ENCODE assay signal across 21 cellular contexts in the genomic region with DNA sequence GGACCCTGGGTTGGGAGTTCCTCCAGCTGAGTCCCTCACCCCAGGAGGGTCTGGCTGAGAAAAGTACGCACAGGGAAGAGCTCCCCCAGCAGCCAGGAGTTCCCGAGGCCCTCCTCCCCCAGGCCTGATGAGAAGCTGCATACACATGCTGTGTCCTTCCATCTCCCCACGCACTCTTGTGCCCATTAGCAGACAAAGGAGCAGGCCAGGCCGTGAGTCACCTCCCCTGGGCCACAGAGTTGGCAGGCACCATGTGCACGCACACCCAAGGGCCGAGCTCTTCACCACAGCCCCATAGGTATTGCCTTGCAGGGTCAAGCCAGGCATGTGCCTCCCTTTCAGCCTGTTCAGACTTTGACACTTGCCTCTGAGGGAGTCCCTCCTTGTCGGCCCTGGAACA. TPM values are rescaled to one million over a fixed set of nuclear protein-coding genes. Genes with fewer than 3 reads are reported as not detected.
DNase-seq lines count a peak whose midpoint lies in the region; ATAC-seq and TF ChIP-seq lines count a peak whose summit lies in the region.
"Had no signal": no experiment of that assay in that cellular context is flagged by ENCODE, and none has a peak within 500 bp of the region (broad histone marks: within the 10 kb centered on the region; RNA-seq: fewer than 3 reads in every experiment).

No MANE protein-coding gene starts in this region.

- H3K27me3 ChIP-seq in esophagus squamous epithelium = no peaks in the 10 kb centered on the region
- no peaks in the 10 kb centered on the region for H3K27me3 ChIP-seq in naive thymus-derived CD4-positive, alpha-beta T cell (ENCODE audit: control insufficient read depth in 2 of 2, insufficient read depth in 2 of 2, low read length in 2 of 2)
- no peaks in the 10 kb centered on the region for H3K27me3 ChIP-seq in smooth muscle cell (ENCODE audit: low read depth)
- H3K27me3 ChIP-seq: gastrocnemius medialis, right atrium auricular region, stomach had no signal

- H3K4me1 Mint-ChIP-seq in T-helper 17 cell = peaks cover 6% of the 10 kb centered on the region
- no peaks in the 10 kb centered on the region for H3K4me1 Mint-ChIP-seq in neural crest cell
- peaks cover 0 to 13% (median 4%) of the 10 kb centered on the region in 7 donors for H3K4me1 Mint-ChIP-seq in naive thymus-derived CD4-positive, alpha-beta T cell

- H3K9ac ChIP-seq in smooth muscle cell (ENCODE audit: low read depth) = no peak overlapping the region

- peak overlapping the region; percentile 79 to 87 (median 84) for H3K27ac ChIP-seq in esophagus squamous epithelium
- no peak overlapping the region for H3K27ac ChIP-seq in naive thymus-derived CD4-positive, alpha-beta T cell (ENCODE audit: low read depth, low read length)
- H3K27ac ChIP-seq in smooth muscle cell (ENCODE audit: low read depth) = no peak overlapping the region
- H3K27ac ChIP-seq: gastrocnemius medialis, right atrium auricular region, stomach had no signal

- 82% methylated on average over 3 of the region's 7 CpGs; no CpG with 5 or more reads in 1 of the 2 donors for WGBS in esophagus squamous epithelium, 2 donors
- 94% methylated on average over 7 of the region's 7 CpGs for WGBS in smooth muscle cell (ENCODE audit: low lambda C conversion rate)

- DNase-seq in Daoy (ENCODE audit: low read depth) (peak; percentile 85), T-helper 17 cell (no peak), esophagus squamous epithelium (lab: John Stamatoyannopoulos, UW) (no peak), neural crest cell (ENCODE audit: low read depth, low spot score) (no peak), NCI-H1417 treated with DMSO at 0.1 percent for 48 hours (lab: John Stamatoyannopoulos, UW) (no peak), smooth muscle cell (lab: John Stamatoyannopoulos, UW; ENCODE audit: unreplicated experiment) (no peak)
- no peak for DNase-seq in naive thymus-derived CD4-positive, alpha-beta T cell
- DNase-seq: effector CD4-positive, alpha-beta T cell; HCEC 1CT; left ventricle myocardium superior; NCI-H1092; NCI-H524 treated with DMSO at 0.1 percent for 48 hours; occipital lobe; SIG-M5; stimulated activated CD4-positive, alpha-beta T cell treated with anti-CD3 and anti-CD28 coated beads, Interleukin-1b, Interleukin-23, amount 100 ng/mL, for 48 hours; stomach; T-helper 2 cell had no signal

- no peak overlapping the region for H2AFZ ChIP-seq in smooth muscle cell (ENCODE audit: low read depth)

- peaks cover 25 to 97% (median 54%) of the 10 kb centered on the region in 3 donors for H3K36me3 ChIP-seq in esophagus squamous epithelium
- peaks cover 3 to 85% (median 22%) of the 10 kb centered on the region in 3 experiments for H3K36me3 ChIP-seq in naive thymus-derived CD4-positive, alpha-beta T cell (ENCODE audit: control insufficient read depth in 2 of 3, insufficient read depth in 3 of 3, low read length in 3 of 3)
- H3K36me3 ChIP-seq in smooth muscle cell (ENCODE audit: low read depth) = no peaks in the 10 kb centered on the region

- no peak overlapping the region for H3K4me2 ChIP-seq in smooth muscle cell

- H3K4me1 ChIP-seq in esophagus squamous epithelium (peaks cover 23 to 66% (median 30%) of the 10 kb centered on the region in 3 donors), smooth muscle cell (ENCODE audit: low read depth) (no peaks in the 10 kb centered on the region)
- no peaks in the 10 kb centered on the region for H3K4me1 ChIP-seq in naive thymus-derived CD4-positive, alpha-beta T cell (ENCODE audit: control insufficient read depth in 2 of 2, insufficient read depth in 2 of 2, low read length in 2 of 2)
- H3K4me1 ChIP-seq: gastrocnemius medialis, right atrium auricular region had no signal

- no peaks in the 10 kb centered on the region for H3K9me3 ChIP-seq in T-helper 17 cell (ENCODE audit: control insufficient read depth, low read length, poor library complexity, severe bottlenecking)
- no peaks in the 10 kb centered on the region for H3K9me3 ChIP-seq in esophagus squamous epithelium
- no peaks in the 10 kb centered on the region for H3K9me3 ChIP-seq in naive thymus-derived CD4-positive, alpha-beta T cell (ENCODE audit: control insufficient read depth in 2 of 3, low read length in 3 of 3)
- no peaks in the 10 kb centered on the region for H3K9me3 ChIP-seq in smooth muscle cell (replicated peaks; ENCODE audit: low read depth)
- H3K9me3 ChIP-seq: gastrocnemius medialis, right atrium auricular region, stomach had no signal

- H3K4me3 Mint-ChIP-seq in T-helper 17 cell = no peak overlapping the region
- no peak overlapping the region for H3K4me3 Mint-ChIP-seq in neural crest cell
- H3K4me3 Mint-ChIP-seq in naive thymus-derived CD4-positive, alpha-beta T cell = no peak overlapping the region
- H3K4me3 Mint-ChIP-seq: activated T-helper 1 cell treated with anti-CD3 and anti-CD28 coated beads, Interleukin-12 subunit alpha, Interleukin-12 subunit beta, Interleukin-2, Interleukin-4 antibody, amounts not matched to agents 30 ng/mL and 10 ng/mL and 1 ng/mL, durations not matched to agents 14 hours and 24 hours and 36 hours had no signal

- no peaks in the 10 kb centered on the region for H3K79me2 ChIP-seq in smooth muscle cell (ENCODE audit: low read depth)

- no peak for ATAC-seq in T-helper 17 cell
- ATAC-seq in naive thymus-derived CD4-positive, alpha-beta T cell = no peak
- no peak for ATAC-seq in activated CD4-positive, CD25-positive, alpha-beta regulatory T cell treated with anti-CD3 and anti-CD28 coated beads, Interleukin-2, amount 50 U/mL, for 24 hours
- ATAC-seq: left ventricle myocardium superior had no signal

- CTCF ChIA-PET in naive thymus-derived CD4-positive, alpha-beta T cell (lab: Charles Lee) = no interaction called here

- H3K36me3 Mint-ChIP-seq in T-helper 17 cell (ENCODE audit: low read depth) (peaks cover 2% of the 10 kb centered on the region), neural crest cell (ENCODE audit: low read depth) (peaks cover 4% of the 10 kb centered on the region)
- peaks cover 0 to 18% (median 4%) of the 10 kb centered on the region in 5 donors for H3K36me3 Mint-ChIP-seq in naive thymus-derived CD4-positive, alpha-beta T cell

- H3K27ac Mint-ChIP-seq in T-helper 17 cell (peak overlapping the region; percentile 56), neural crest cell (ENCODE audit: unreplicated experiment) (peak overlapping the region; percentile 57)
- peak overlapping the region in 1 of 9 donors; percentile 72 for H3K27ac Mint-ChIP-seq in naive thymus-derived CD4-positive, alpha-beta T cell
- H3K27ac Mint-ChIP-seq: activated T-helper 1 cell treated with anti-CD3 and anti-CD28 coated beads, Interleukin-12 subunit alpha, Interleukin-12 subunit beta, Interleukin-2, Interleukin-4 antibody, amounts not matched to agents 30 ng/mL and 10 ng/mL and 1 ng/mL, durations not matched to agents 14 hours and 24 hours and 36 hours had no signal

- no peaks in the 10 kb centered on the region for H3F3A ChIP-seq in smooth muscle cell (ENCODE audit: low read depth)

- TF ChIP-seq CTCF in esophagus squamous epithelium (IDR thresholded peaks at IDR 0.05) (no peak), neural crest cell (conservative IDR thresholded peaks at IDR 0.05) (no peak), smooth muscle cell (IDR thresholded peaks at IDR 0.05; ENCODE audit: borderline replicate concordance, insufficient read depth, poor library complexity, severe bottlenecking) (no peak)

- peaks cover 27% of the 10 kb centered on the region for H4K20me1 ChIP-seq in smooth muscle cell (ENCODE audit: low read depth)

- H3K9me3 Mint-ChIP-seq in neural crest cell = no peaks in the 10 kb centered on the region
- H3K9me3 Mint-ChIP-seq in naive thymus-derived CD4-positive, alpha-beta T cell = no peaks in the 10 kb centered on the region
- H3K9me3 Mint-ChIP-seq: activated T-helper 1 cell treated with anti-CD3 and anti-CD28 coated beads, Interleukin-12 subunit alpha, Interleukin-12 subunit beta, Interleukin-2, Interleukin-4 antibody, amounts not matched to agents 30 ng/mL and 10 ng/mL and 1 ng/mL, durations not matched to agents 14 hours and 24 hours and 36 hours had no signal

- intact Hi-C loops in esophagus squamous epithelium (cut with DNase I) = no loop called here
- intact Hi-C loops in naive thymus-derived CD4-positive, alpha-beta T cell (cut with micrococcal nuclease) = no loop called here

- no peaks in the 10 kb centered on the region for H3K27me3 Mint-ChIP-seq in T-helper 17 cell
- H3K27me3 Mint-ChIP-seq in neural crest cell (ENCODE audit: low read depth) = no peaks in the 10 kb centered on the region
- no peaks in the 10 kb centered on the region for H3K27me3 Mint-ChIP-seq in naive thymus-derived CD4-positive, alpha-beta T cell

- H3K4me3 ChIP-seq in esophagus squamous epithelium = no peak overlapping the region
- H3K4me3 ChIP-seq in naive thymus-derived CD4-positive, alpha-beta T cell (ENCODE audit: low read length) = no peak overlapping the region
- H3K4me3 ChIP-seq in smooth muscle cell = no peak overlapping the region
- H3K4me3 ChIP-seq: gastrocnemius medialis, right atrium auricular region, stomach had no signal

- POLR2A ChIA-PET in naive thymus-derived CD4-positive, alpha-beta T cell (lab: Charles Lee) = interaction anchor here (0.6 to 1.0 kb wide), 3 partner anchors 11 to 167 kb away, joined by 3 to 4 read pairs (median 3); no protein-coding TSS in a partner anchor

- no peak for TF ChIP-seq POLR2A in esophagus squamous epithelium (IDR thresholded peaks at IDR 0.05)

RNA-seq across cellular contexts. Expression of a gene that starts 17.5 kb away (rescaled TPM):
- total RNA-seq in Daoy (2014; rRNA removed; shearing (Covaris generic)) = 12.8 and 17.5 TPM in 2 replicates
- total RNA-seq in T-helper 17 cell = 100 to 1,000 TPM; 129 to 130 TPM
- 10 to 100 TPM; 35.4 to 53.2 (median 39.1) TPM for total RNA-seq in esophagus squamous epithelium
- 68.8 and 70.8 TPM in 2 replicates for total RNA-seq in neural crest cell
- 100 to 1,000 TPM in 4 of 5 experiments, 10 to 100 TPM in 1; 93.7 to 170 (median 136) TPM for total RNA-seq in naive thymus-derived CD4-positive, alpha-beta T cell
- 10 to 100 TPM; 16.5 to 29.3 TPM for polyA plus RNA-seq in naive thymus-derived CD4-positive, alpha-beta T cell
- 25.4 and 28.0 TPM in 2 replicates for total RNA-seq in smooth muscle cell
- 19.9 and 27.6 TPM in 2 replicates for polyA plus RNA-seq in smooth muscle cell

RNA-seq across cellular contexts. Expression of a gene that starts 17.8 kb away (rescaled TPM):
- 20.8 and 44.8 TPM in 2 replicates for total RNA-seq in Daoy (2014; rRNA removed; shearing (Covaris generic))
- total RNA-seq in T-helper 17 cell (10 to 100 TPM; 50.8 to 60.2 TPM), esophagus squamous epithelium (10 to 100 TPM; 31.0 to 47.4 (median 32.3) TPM), neural crest cell (89.9 and 101 TPM in 2 replicates), smooth muscle cell (19.9 and 28.9 TPM in 2 replicates)
- total RNA-seq in naive thymus-derived CD4-positive, alpha-beta T cell = 10 to 100 TPM; 59.7 to 96.6 (median 77.5) TPM
- 10 to 100 TPM; 36.0 to 40.8 TPM for polyA plus RNA-seq in naive thymus-derived CD4-positive, alpha-beta T cell
- polyA plus RNA-seq in smooth muscle cell = 47.4 and 54.1 TPM in 2 replicates

Comparison
In these comparisons a context has a peak if more than half of its experiments do, and no peak if none do; other contexts are left out.
1. H3K27ac ChIP-seq: peak in esophagus squamous epithelium (4 of 4); none in naive thymus-derived CD4-positive, alpha-beta T cell (single experiment) and smooth muscle cell (single experiment).